In the genomic region with DNA sequence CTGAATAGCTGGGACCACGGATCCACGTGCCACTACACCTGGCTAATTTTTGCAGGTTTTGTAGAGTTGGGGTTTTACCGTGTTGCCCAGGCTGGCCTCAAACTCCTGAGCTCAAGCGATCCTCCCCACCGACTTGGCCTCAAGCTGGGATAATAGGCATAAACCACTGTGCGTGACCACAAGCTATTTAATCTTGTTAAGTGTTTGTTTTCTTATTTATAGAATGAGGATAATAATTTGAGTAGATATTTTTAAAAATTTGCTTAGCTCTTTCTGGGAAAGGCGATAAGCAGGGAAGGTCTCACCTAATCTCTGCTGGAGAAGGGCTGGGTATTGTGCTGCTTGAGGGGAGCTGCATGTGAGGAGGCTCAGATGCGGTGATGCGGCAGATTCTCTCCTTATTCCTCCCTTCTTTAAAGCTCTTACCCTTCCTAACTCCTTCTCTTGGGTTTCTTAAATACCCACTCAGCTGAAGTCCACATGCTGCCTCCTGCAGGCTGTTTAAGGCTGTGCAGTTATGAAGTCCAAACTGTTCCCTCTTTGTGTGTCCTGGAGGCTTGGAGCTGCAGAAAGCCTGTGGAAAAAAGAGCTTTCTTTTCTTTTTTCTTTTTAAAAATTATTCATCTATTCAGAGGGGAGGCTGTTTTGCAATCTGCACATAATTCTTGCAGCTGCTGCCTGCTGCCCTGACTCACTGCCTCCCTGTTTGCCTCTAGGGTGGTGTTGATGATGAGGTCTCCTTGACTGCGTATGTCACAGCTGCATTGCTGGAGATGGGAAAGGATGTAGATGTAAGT, we compare ENCODE assay signal across 1 cellular context.
TF ChIP-seq lines count a peak whose summit lies in the region.

No MANE protein-coding gene starts in this region.

TF ChIP-seq in IMR-90, 13 proteins besides CTCF, POLR2A, EP300 and RAD21:
- TF ChIP-seq RCOR1 (IDR thresholded peaks at IDR 0.05; ENCODE audit: insufficient replicate concordance, low read length), result no peak
- TF ChIP-seq SMC3 (IDR thresholded peaks at IDR 0.05; ENCODE audit: low read depth, low read length), result peak; percentile 44
TF ChIP-seq in IMR-90: peak in this region for 1.
